10 cellular contexts compared by ENCODE assay signal in the genomic region with DNA sequence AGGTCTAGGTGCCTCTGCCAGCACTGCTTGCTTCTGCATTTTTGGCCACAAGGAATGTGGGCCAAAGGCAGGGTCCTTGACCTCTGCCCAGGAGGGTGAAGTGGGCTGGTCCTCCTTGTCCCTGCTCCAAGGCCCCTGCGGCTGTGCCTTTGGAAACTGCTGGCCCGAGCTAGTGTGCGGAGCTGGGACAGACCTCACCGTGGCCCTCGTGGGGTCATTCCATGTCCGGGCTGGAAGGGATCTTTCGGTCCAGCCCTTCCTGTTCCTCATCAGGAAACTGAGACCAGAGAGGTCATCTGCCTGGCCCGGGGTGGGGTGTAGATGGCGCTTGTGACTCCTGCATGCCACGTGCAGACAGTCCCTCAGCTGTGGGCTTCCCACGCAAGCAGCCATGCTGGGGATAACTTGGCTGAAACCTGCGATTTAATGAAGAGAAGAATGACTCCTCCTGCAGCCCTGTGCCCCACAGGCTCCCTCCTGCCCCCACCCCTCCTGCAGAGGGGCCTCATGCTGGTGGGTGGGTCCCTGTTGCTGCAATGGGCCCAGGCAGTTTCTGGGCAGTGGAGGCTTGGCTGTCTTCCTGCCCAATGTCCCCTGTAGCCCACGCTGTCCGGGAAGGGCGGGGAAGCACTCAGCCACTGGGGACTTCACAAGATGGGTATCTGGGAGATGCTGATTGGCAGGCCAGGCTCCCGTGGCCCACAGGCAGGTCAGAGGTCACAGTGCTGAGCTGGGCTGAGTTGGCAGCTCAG.
DNase-seq lines count a peak whose midpoint lies in the region; ATAC-seq, FAIRE-seq and TF ChIP-seq lines count a peak whose summit lies in the region.
"Had no signal": no experiment of that assay in that cellular context is flagged by ENCODE, and none has a peak within 500 bp of the region (broad histone marks: within the 10 kb centered on the region; RNA-seq: fewer than 3 reads in every experiment).

No MANE protein-coding gene starts in this region.

- H3K79me1 ChIP-seq in trophoblast cell (ENCODE audit: low read length) = peaks cover 37% of the 10 kb centered on the region

- H3K4me1 ChIP-seq in CD4-positive, alpha-beta memory T cell (ENCODE audit: insufficient read depth, low read length) = peaks cover 95% of the 10 kb centered on the region
- H3K4me1 ChIP-seq in trophoblast cell (ENCODE audit: control insufficient read depth in 1 of 2, insufficient read depth in 2 of 2, low read length in 2 of 2) (peaks cover 67 to 70% of the 10 kb centered on the region in 2 experiments), MM.1S (ENCODE audit: low read length) (no peaks in the 10 kb centered on the region)

- no peaks in the 10 kb centered on the region for H3F3A ChIP-seq in MM.1S (ENCODE audit: insufficient read depth, low read length)

- peaks cover 4 to 32% of the 10 kb centered on the region in 2 donors for H3K36me3 Mint-ChIP-seq in CD4-positive, alpha-beta memory T cell
- peaks cover 48% of the 10 kb centered on the region for H3K36me3 Mint-ChIP-seq in T-helper 2 cell treated with Interferon-gamma antibody and Interleukin-4, amounts not matched to agents 5 μg/mL and 100 μg/mL, for 36 hours (ENCODE audit: low read depth)

- peak overlapping the region; percentile 70 to 90 (median 83) for H3K27ac Mint-ChIP-seq in CD4-positive, alpha-beta memory T cell
- peak overlapping the region; percentile 78 for H3K27ac Mint-ChIP-seq in T-helper 2 cell treated with Interferon-gamma antibody and Interleukin-4, amounts not matched to agents 5 μg/mL and 100 μg/mL, for 36 hours

- no peaks in the 10 kb centered on the region for H3K9me2 ChIP-seq in MM.1S (replicated peaks; ENCODE audit: insufficient read depth, low read length)

- no peak for DNase-seq in CD4-positive, alpha-beta memory T cell
- peak; percentile 25 for DNase-seq in T-helper 2 cell treated with Interferon-gamma antibody and Interleukin-4, amounts not matched to agents 5 μg/mL and 100 μg/mL, for 36 hours (ENCODE audit: low spot score)
- DNase-seq in fibroblast of villous mesenchyme (ENCODE audit: low read depth) (peak; percentile 34), trophoblast cell (no peak), MM.1S (no peak), H54 (ENCODE audit: insufficient read length, low spot score) (no peak)
- no peak for DNase-seq in activated effector memory CD4-positive, alpha-beta T cell treated with Interleukin-2 at 50 U/mL for 16 hours
- DNase-seq: GDM1 had no signal

- POLR2A ChIA-PET in CD4-positive, alpha-beta memory T cell (lab: Charles Lee; ENCODE audit: partially characterized antibody) = interaction anchor here (8.9 to 97.0 kb wide), 2 partner anchors 12 to 46 kb away, joined by 261 to 6031 read pairs; no protein-coding TSS in a partner anchor

- intact Hi-C loops in CD4-positive, alpha-beta memory T cell (cut with micrococcal nuclease) = no loop called here

- peak overlapping the region; percentile 16 for H3K14ac ChIP-seq in trophoblast cell (ENCODE audit: low read length)

- CTCF ChIA-PET in CD4-positive, alpha-beta memory T cell (lab: Charles Lee; ENCODE audit: partially characterized antibody) = interaction anchor here (1.5 to 9.3 kb wide), 3 partner anchors 10 to 44 kb away, joined by 3 to 97 read pairs (median 3); no protein-coding TSS in a partner anchor

- H3K4me3 Mint-ChIP-seq in CD4-positive, alpha-beta memory T cell = peak overlapping the region in 7 of 8 donors; percentile 32 to 68 (median 36)
- H3K4me3 Mint-ChIP-seq in T-helper 2 cell treated with Interferon-gamma antibody and Interleukin-4, amounts not matched to agents 5 μg/mL and 100 μg/mL, for 36 hours = peak overlapping the region; percentile 49

- peaks cover 58 to 94% (median 82%) of the 10 kb centered on the region in 4 donors for H3K4me1 Mint-ChIP-seq in CD4-positive, alpha-beta memory T cell
- peaks cover 66% of the 10 kb centered on the region for H3K4me1 Mint-ChIP-seq in T-helper 2 cell treated with Interferon-gamma antibody and Interleukin-4, amounts not matched to agents 5 μg/mL and 100 μg/mL, for 36 hours (ENCODE audit: low read depth)

- no CpG with 5 or more reads among the region's 16 CpGs for WGBS in trophoblast cell (ENCODE audit: extremely low coverage, insufficient coverage, insufficient read length)

- H3K27ac ChIP-seq in CD4-positive, alpha-beta memory T cell (ENCODE audit: low read depth, low read length) = no peak overlapping the region
- no peak overlapping the region for H3K27ac ChIP-seq in trophoblast cell (ENCODE audit: low read depth, low read length)
- H3K27ac ChIP-seq in MM.1S (ENCODE audit: low read length) = no peak overlapping the region

- no peak overlapping the region for H2BK5ac ChIP-seq in trophoblast cell (ENCODE audit: low read depth, low read length, poor library complexity)

- peak overlapping the region; percentile 41 for H3K18ac ChIP-seq in trophoblast cell (ENCODE audit: low read length)

- FAIRE-seq in H54 (lab: Jason Lieb, UNC) = no peak
- FAIRE-seq: urothelium cell line had no signal

- H2AFZ ChIP-seq in trophoblast cell (ENCODE audit: insufficient read depth, low read length, poor library complexity) = peak overlapping the region; percentile 23
- no peak overlapping the region for H2AFZ ChIP-seq in MM.1S (ENCODE audit: low read length)

- H3K23ac ChIP-seq in trophoblast cell (ENCODE audit: low read length) = no peak overlapping the region

- no peak overlapping the region for H3K4ac ChIP-seq in trophoblast cell (ENCODE audit: low read depth, low read length)

- H3K27me3 ChIP-seq in CD4-positive, alpha-beta memory T cell (ENCODE audit: insufficient read depth, low read length) = no peaks in the 10 kb centered on the region
- H3K27me3 ChIP-seq in trophoblast cell (ENCODE audit: insufficient read depth, low read length) (no peaks in the 10 kb centered on the region), MM.1S (replicated peaks; ENCODE audit: insufficient read depth, low read length) (no peaks in the 10 kb centered on the region)

- H3K9ac ChIP-seq in trophoblast cell (ENCODE audit: low read length) = no peak overlapping the region
- H3K9ac ChIP-seq in MM.1S (ENCODE audit: low read length) = no peak overlapping the region

- H4K8ac ChIP-seq in trophoblast cell (ENCODE audit: low read depth, low read length) = no peak overlapping the region

- H3K79me2 ChIP-seq in trophoblast cell (ENCODE audit: control insufficient read depth, insufficient read depth, low read length, poor library complexity) = peaks cover 12% of the 10 kb centered on the region
- peaks cover 85% of the 10 kb centered on the region for H3K79me2 ChIP-seq in MM.1S (ENCODE audit: low read length)

- peak overlapping the region; percentile 28 for H4K91ac ChIP-seq in trophoblast cell (ENCODE audit: low read depth, low read length)

- no peak overlapping the region for H2AK5ac ChIP-seq in trophoblast cell (ENCODE audit: low read length)

- H4K12ac ChIP-seq in trophoblast cell (ENCODE audit: low read depth, low read length) = no peak overlapping the region

- TF ChIP-seq POLR2A in H54 (IDR thresholded peaks at IDR 0.05; ENCODE audit: low read depth, low read length) = no peak

- no peaks in the 10 kb centered on the region for H3K9me3 Mint-ChIP-seq in CD4-positive, alpha-beta memory T cell
- H3K9me3 Mint-ChIP-seq in T-helper 2 cell treated with Interferon-gamma antibody and Interleukin-4, amounts not matched to agents 5 μg/mL and 100 μg/mL, for 36 hours = no peaks in the 10 kb centered on the region

- H3K4me2 ChIP-seq in trophoblast cell (ENCODE audit: low read length) = no peak overlapping the region
- no peak overlapping the region for H3K4me2 ChIP-seq in MM.1S (ENCODE audit: low read depth, low read length)

- no peak for TF ChIP-seq CTCF in fibroblast of villous mesenchyme (IDR thresholded peaks at IDR 0.05; ENCODE audit: insufficient read depth, low read depth, low read length)
- no peak for TF ChIP-seq CTCF in MM.1S (IDR thresholded peaks at IDR 0.05; ENCODE audit: low read length)

- H2BK12ac ChIP-seq in trophoblast cell (ENCODE audit: low read length) = peak overlapping the region; percentile 27

- H3K27me3 Mint-ChIP-seq in CD4-positive, alpha-beta memory T cell = no peaks in the 10 kb centered on the region
- H3K27me3 Mint-ChIP-seq in T-helper 2 cell treated with Interferon-gamma antibody and Interleukin-4, amounts not matched to agents 5 μg/mL and 100 μg/mL, for 36 hours (ENCODE audit: low read depth) = no peaks in the 10 kb centered on the region

- H2BK120ac ChIP-seq in trophoblast cell (ENCODE audit: insufficient read depth, low read length, poor library complexity) = no peak overlapping the region

- H4K20me1 ChIP-seq in MM.1S (ENCODE audit: insufficient read depth, low read length) = no peaks in the 10 kb centered on the region; the same call in 1 of the 2 replicates

- no peaks in the 10 kb centered on the region for H3K36me3 ChIP-seq in CD4-positive, alpha-beta memory T cell (ENCODE audit: insufficient read depth, low read length)
- H3K36me3 ChIP-seq in trophoblast cell (ENCODE audit: control insufficient read depth in 1 of 2, insufficient read depth in 2 of 2, low read length in 2 of 2) (peaks cover 0 to 5% of the 10 kb centered on the region in 2 experiments), MM.1S (replicated peaks; ENCODE audit: insufficient read depth, low read length) (no peaks in the 10 kb centered on the region)

- no peaks in the 10 kb centered on the region for H3K9me3 ChIP-seq in CD4-positive, alpha-beta memory T cell (ENCODE audit: control insufficient read depth in 1 of 2, low read length in 2 of 2)
- H3K9me3 ChIP-seq in trophoblast cell (ENCODE audit: insufficient read depth, low read depth, low read length) (peaks cover 1% of the 10 kb centered on the region), MM.1S (replicated peaks; ENCODE audit: insufficient read depth, low read length) (no peaks in the 10 kb centered on the region)

- no peak overlapping the region for H3K4me3 ChIP-seq in CD4-positive, alpha-beta memory T cell (ENCODE audit: low read length in 2 of 2)
- H3K4me3 ChIP-seq in fibroblast of villous mesenchyme (ENCODE audit: low read depth, low read length) (no peak overlapping the region), trophoblast cell (ENCODE audit: low read depth, low read length) (no peak overlapping the region), MM.1S (ENCODE audit: low read length) (no peak overlapping the region)

- ATAC-seq in GM21390 (IDR thresholded peaks at IDR 0.05; ENCODE audit: unreplicated experiment) = no peak

Comparison
In these comparisons a context has a peak if more than half of its experiments do, and no peak if none do; other contexts are left out.
1. DNase-seq: peak in T-helper 2 cell treated with Interferon-gamma antibody and Interleukin-4, amounts not matched to agents 5 μg/mL and 100 μg/mL, for 36 hours (single experiment) and fibroblast of villous mesenchyme (single experiment); none in CD4-positive, alpha-beta memory T cell (0 of 5), trophoblast cell (0 of 2), MM.1S (single experiment), H54 (single experiment) and activated effector memory CD4-positive, alpha-beta T cell treated with Interleukin-2 at 50 U/mL for 16 hours (single experiment).